19 cellular contexts compared by ENCODE assay signal in the genomic region with DNA sequence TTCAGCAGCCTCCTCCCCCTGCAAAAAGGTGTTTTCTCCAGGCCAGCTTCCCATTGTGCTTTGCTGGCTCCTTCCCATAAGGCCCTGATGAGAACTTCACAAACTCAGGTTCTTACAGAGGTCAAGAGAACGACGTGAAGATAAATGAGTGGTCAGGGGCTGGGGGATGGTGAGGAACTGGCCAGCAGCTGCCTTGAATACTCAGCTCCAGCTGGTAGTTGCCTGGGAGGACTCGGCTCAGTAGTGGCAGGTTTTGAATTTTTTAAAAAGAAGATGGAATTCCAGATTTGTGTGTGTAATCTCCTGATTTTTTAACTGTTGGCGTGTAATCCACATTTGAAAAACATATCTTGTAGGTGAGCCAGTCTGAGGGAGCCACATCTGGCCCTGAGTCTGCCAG.
"Had no signal": no experiment of that assay in that cellular context is flagged by ENCODE, and none has a peak within 500 bp of the region (broad histone marks: within the 10 kb centered on the region; RNA-seq: fewer than 3 reads in every experiment).

No MANE protein-coding gene starts in this region.

- H3K9me3 ChIP-seq: esophagus squamous epithelium, left ventricle myocardium inferior, lower lobe of right lung, neutrophil, psoas muscle, suprapubic skin, thyroid gland, upper lobe of left lung, uterus had no signal

- H3K4me3 ChIP-seq: esophagus squamous epithelium, left ventricle myocardium inferior, lower lobe of right lung, psoas muscle, skin epidermis, suprapubic skin, thyroid gland, upper lobe of left lung, uterus had no signal

- H3K36me3 ChIP-seq: uterus had no signal

- DNase-seq: effector memory CD8-positive, alpha-beta T cell; esophagus squamous epithelium; foreskin fibroblast; kidney; left cardiac atrium; left ventricle myocardium inferior; lower lobe of right lung; naive B cell; psoas muscle; retina; stimulated activated CD4-positive, alpha-beta T cell treated with anti-CD3 and anti-CD28 coated beads, Interleukin-2, amount 100 ng/mL, for 24 hours; stimulated activated CD4-positive, alpha-beta T cell treated with anti-CD3 and anti-CD28 coated beads, Interleukin-4, amount 100 ng/mL, for 4 hours; stimulated activated naive CD4-positive, alpha-beta T cell; thyroid gland; upper lobe of left lung; uterus had no signal

- H3K27me3 ChIP-seq: esophagus squamous epithelium, neutrophil, suprapubic skin, thyroid gland, upper lobe of left lung, uterus had no signal

- H3K4me1 ChIP-seq: uterus had no signal

- FAIRE-seq: kidney had no signal

- H3K27ac ChIP-seq: esophagus squamous epithelium, left ventricle myocardium inferior, lower lobe of right lung, neutrophil, psoas muscle, skin epidermis, suprapubic skin, thyroid gland, upper lobe of left lung, uterus had no signal
